8 cellular contexts compared by ENCODE assay signal in the genomic region with DNA sequence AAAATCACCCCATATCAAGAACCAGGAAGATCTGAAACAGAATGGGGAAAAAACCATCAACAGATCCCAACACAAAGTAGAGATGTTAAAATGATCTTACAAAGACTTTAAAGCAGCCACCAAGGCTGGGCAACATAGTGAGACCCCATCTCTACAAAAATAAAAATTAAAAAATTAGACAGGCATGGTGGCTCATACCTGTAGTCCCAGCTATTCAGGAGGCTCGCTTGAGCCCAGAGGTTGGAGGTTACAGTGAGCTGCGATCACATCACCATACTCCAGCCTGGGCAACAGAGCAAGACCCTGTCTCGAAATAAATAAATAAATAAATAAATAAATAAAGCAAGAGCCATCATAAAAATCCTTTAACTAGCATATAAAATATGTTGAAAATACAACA.
"Had no signal": no experiment of that assay in that cellular context is flagged by ENCODE, and none has a peak within 500 bp of the region (broad histone marks: within the 10 kb centered on the region; RNA-seq: fewer than 3 reads in every experiment).

No MANE protein-coding gene starts in this region.

- FAIRE-seq: H1, H54 had no signal

- H3K4me2 ChIP-seq: GM23338 had no signal

- H3K27ac ChIP-seq: HL-60 had no signal

- H3K27ac Mint-ChIP-seq: HFFc6 had no signal

- H3K4me3 ChIP-seq: GM23338 had no signal

- DNase-seq: H9, HCEC 1CT, HFFc6, IMR-90 had no signal

- H3K4me3 Mint-ChIP-seq: GM23338, H9, HFFc6 had no signal

- H2AFZ ChIP-seq: GM23338 had no signal
